In the genomic region with DNA sequence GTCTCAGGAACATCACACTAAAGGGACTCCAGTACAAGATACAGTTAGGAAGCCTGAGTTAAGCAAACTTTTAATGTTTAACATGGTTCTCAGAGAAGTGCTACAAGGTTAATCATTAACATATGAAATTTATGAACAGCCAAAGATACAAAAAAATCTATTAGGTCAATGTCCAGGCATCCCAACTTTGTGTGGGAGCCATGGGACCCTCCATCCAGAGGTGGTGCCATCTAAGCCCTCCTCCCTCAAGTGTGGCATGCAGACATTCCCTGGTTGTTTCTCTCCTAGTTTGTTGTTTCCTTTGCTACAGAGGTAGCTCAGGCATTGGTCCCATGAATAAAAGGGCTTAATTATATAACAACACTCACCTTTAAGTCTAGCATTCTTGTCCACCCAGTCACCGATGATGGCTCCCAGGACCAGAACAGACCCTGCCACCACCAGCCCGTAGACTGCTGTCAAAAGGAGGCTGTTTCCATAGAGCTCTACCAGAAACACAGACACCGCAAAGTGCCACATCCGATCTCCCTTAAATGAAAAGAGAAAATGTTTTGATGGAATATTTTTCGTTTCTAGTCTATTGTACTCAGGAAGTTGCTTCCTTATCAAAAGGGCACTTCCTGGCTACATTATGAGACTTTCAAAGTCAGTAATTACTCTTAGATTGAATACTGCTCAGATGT, we compare ENCODE assay signal across 12 cellular contexts. TPM values are rescaled to one million over a fixed set of nuclear protein-coding genes. Genes with fewer than 3 reads are reported as not detected.
A peak's percentile ranks its signal among the peaks of the same experiment; 100 is the strongest.
DNase-seq lines count a peak whose midpoint lies in the region; ATAC-seq, FAIRE-seq and TF ChIP-seq lines count a peak whose summit lies in the region.
"Had no signal": no experiment of that assay in that cellular context is flagged by ENCODE, and none has a peak within 500 bp of the region (broad histone marks: within the 10 kb centered on the region; RNA-seq: fewer than 3 reads in every experiment).

No MANE protein-coding gene starts in this region.

- H3K9me3 Mint-ChIP-seq in GM23338 = no peaks in the 10 kb centered on the region
- H3K9me3 Mint-ChIP-seq: activated CD4-positive, alpha-beta T cell treated with anti-CD3 and anti-CD28 coated beads, Interleukin-2, amount 10 ng/mL, durations not matched to agents 7 days and 5 days had no signal

- no peak overlapping the region for H2AFZ ChIP-seq in GM23338

- no peaks in the 10 kb centered on the region for H3K36me3 Mint-ChIP-seq in GM23338 (ENCODE audit: low read depth)

- H3K36me3 ChIP-seq in left lung = peaks cover 0 to 21% of the 10 kb centered on the region in 2 donors
- peaks cover 6% of the 10 kb centered on the region in 2 donors for H3K36me3 ChIP-seq in small intestine (ENCODE audit: control insufficient read depth in 2 of 2, insufficient read depth in 2 of 2, low read length in 2 of 2)
- H3K36me3 ChIP-seq in GM23338 (ENCODE audit: insufficient read depth) = no peaks in the 10 kb centered on the region

- H3K4me1 ChIP-seq in left lung (peaks cover 27 to 54% of the 10 kb centered on the region in 2 donors), small intestine (ENCODE audit: control insufficient read depth in 2 of 2, insufficient read depth in 1 of 2, low read depth in 1 of 2, low read length in 1 of 2) (peaks cover 0 to 14% of the 10 kb centered on the region in 2 donors), GM23338 (ENCODE audit: insufficient read depth) (peaks cover 2% of the 10 kb centered on the region)

- H4K20me1 ChIP-seq in GM23338 (replicated peaks; ENCODE audit: insufficient read depth) = peaks cover 8% of the 10 kb centered on the region; the same call in 1 of the 2 replicates

- H3K4me3 Mint-ChIP-seq in GM23338 = no peak overlapping the region
- H3K4me3 Mint-ChIP-seq: activated CD4-positive, alpha-beta T cell treated with anti-CD3 and anti-CD28 coated beads, Interleukin-2, amount 10 ng/mL, durations not matched to agents 7 days and 5 days had no signal

- H3K4me3 ChIP-seq in left lung (peak overlapping the region in 1 of 2 donors; percentile 5), small intestine (ENCODE audit: low read depth in 1 of 2, low read length in 2 of 2) (no peak overlapping the region), GM23338 (no peak overlapping the region)

- intact Hi-C loops in left lung (cut with DNase I) = no loop called here

- H3F3A ChIP-seq in GM23338 (replicated peaks; ENCODE audit: low read depth) = no peaks in the 10 kb centered on the region; the same call in 1 of the 2 replicates

- ATAC-seq in left lung (peak; percentile 56), GM23338 (no peak)

- no peak overlapping the region for H3K27ac Mint-ChIP-seq in GM23338
- H3K27ac Mint-ChIP-seq: activated CD4-positive, alpha-beta T cell treated with anti-CD3 and anti-CD28 coated beads, Interleukin-2, amount 10 ng/mL, durations not matched to agents 7 days and 5 days had no signal

- H3K27ac ChIP-seq in left lung (peak overlapping the region; percentile 65 to 72), small intestine (ENCODE audit: low read depth in 1 of 2, low read length in 1 of 2) (peak overlapping the region in 1 of 2 donors; percentile 60), GM23338 (ENCODE audit: low read depth) (no peak overlapping the region)

- H3K9me3 ChIP-seq in left lung = no peaks in the 10 kb centered on the region
- no peaks in the 10 kb centered on the region for H3K9me3 ChIP-seq in small intestine (ENCODE audit: control insufficient read depth, low read depth)

- no peaks in the 10 kb centered on the region for H3K27me3 ChIP-seq in left lung
- no peaks in the 10 kb centered on the region for H3K27me3 ChIP-seq in small intestine (ENCODE audit: control insufficient read depth in 2 of 2, insufficient read depth in 2 of 2, low read length in 2 of 2)
- H3K27me3 ChIP-seq in GM23338 (ENCODE audit: insufficient read depth) = peaks cover 69% of the 10 kb centered on the region

- FAIRE-seq in small intestine (lab: Jason Lieb, UNC) (no peak), urothelium cell line (lab: Jason Lieb, UNC) (no peak)

- H3K4me1 Mint-ChIP-seq in GM23338 = peaks cover 5% of the 10 kb centered on the region

- peaks cover 30% of the 10 kb centered on the region for H3K27me3 Mint-ChIP-seq in GM23338 (ENCODE audit: insufficient read depth, low read depth, poor library complexity)

- no peaks in the 10 kb centered on the region for H3K79me2 ChIP-seq in GM23338 (replicated peaks; ENCODE audit: insufficient read depth)

- no peaks in the 10 kb centered on the region for H3K9me2 ChIP-seq in GM23338 (ENCODE audit: insufficient read depth)

- 24 to 42% (median 41%) methylated on average over 5 of the region's 5 CpGs for WGBS in small intestine, 3 donors

- DNase-seq in HT-29 (ENCODE audit: low spot score) (peak; percentile 55), left lung (no peak), small intestine (peak; percentile 61), urothelium cell line (ENCODE audit: low spot score) (no peak), GM23338 (ENCODE audit: low spot score) (no peak), AML-193 (lab: John Stamatoyannopoulos, UW) (no peak)
- DNase-seq in central memory CD4-positive, alpha-beta T cell = peak; percentile 27
- DNase-seq: activated CD4-positive, alpha-beta T cell treated with anti-CD3 and anti-CD28 coated beads, Interleukin-2, amount 10 ng/mL, durations not matched to agents 7 days and 5 days; activated gamma-delta T cell treated with Interleukin-2 at 50 U/mL for 16 hours; cerebellar nuclear complex; NCI-H2171 treated with DMSO at 0.1 percent for 48 hours; stimulated activated naive CD4-positive, alpha-beta T cell treated with Interleukin-2 at 50 U/mL for 16 hours had no signal

- H3K4me2 ChIP-seq in GM23338 = no peak overlapping the region

- TF ChIP-seq CTCF in left lung (IDR thresholded peaks at IDR 0.05) = no peak
- TF ChIP-seq CTCF in GM23338 (conservative IDR thresholded peaks at IDR 0.05; ENCODE audit: low read depth in 2 of 2) = no peak

TF ChIP-seq in GM23338, 12 proteins besides CTCF, POLR2A, EP300 and RAD21 (continues in another document):
- TF ChIP-seq, protein P1, sequence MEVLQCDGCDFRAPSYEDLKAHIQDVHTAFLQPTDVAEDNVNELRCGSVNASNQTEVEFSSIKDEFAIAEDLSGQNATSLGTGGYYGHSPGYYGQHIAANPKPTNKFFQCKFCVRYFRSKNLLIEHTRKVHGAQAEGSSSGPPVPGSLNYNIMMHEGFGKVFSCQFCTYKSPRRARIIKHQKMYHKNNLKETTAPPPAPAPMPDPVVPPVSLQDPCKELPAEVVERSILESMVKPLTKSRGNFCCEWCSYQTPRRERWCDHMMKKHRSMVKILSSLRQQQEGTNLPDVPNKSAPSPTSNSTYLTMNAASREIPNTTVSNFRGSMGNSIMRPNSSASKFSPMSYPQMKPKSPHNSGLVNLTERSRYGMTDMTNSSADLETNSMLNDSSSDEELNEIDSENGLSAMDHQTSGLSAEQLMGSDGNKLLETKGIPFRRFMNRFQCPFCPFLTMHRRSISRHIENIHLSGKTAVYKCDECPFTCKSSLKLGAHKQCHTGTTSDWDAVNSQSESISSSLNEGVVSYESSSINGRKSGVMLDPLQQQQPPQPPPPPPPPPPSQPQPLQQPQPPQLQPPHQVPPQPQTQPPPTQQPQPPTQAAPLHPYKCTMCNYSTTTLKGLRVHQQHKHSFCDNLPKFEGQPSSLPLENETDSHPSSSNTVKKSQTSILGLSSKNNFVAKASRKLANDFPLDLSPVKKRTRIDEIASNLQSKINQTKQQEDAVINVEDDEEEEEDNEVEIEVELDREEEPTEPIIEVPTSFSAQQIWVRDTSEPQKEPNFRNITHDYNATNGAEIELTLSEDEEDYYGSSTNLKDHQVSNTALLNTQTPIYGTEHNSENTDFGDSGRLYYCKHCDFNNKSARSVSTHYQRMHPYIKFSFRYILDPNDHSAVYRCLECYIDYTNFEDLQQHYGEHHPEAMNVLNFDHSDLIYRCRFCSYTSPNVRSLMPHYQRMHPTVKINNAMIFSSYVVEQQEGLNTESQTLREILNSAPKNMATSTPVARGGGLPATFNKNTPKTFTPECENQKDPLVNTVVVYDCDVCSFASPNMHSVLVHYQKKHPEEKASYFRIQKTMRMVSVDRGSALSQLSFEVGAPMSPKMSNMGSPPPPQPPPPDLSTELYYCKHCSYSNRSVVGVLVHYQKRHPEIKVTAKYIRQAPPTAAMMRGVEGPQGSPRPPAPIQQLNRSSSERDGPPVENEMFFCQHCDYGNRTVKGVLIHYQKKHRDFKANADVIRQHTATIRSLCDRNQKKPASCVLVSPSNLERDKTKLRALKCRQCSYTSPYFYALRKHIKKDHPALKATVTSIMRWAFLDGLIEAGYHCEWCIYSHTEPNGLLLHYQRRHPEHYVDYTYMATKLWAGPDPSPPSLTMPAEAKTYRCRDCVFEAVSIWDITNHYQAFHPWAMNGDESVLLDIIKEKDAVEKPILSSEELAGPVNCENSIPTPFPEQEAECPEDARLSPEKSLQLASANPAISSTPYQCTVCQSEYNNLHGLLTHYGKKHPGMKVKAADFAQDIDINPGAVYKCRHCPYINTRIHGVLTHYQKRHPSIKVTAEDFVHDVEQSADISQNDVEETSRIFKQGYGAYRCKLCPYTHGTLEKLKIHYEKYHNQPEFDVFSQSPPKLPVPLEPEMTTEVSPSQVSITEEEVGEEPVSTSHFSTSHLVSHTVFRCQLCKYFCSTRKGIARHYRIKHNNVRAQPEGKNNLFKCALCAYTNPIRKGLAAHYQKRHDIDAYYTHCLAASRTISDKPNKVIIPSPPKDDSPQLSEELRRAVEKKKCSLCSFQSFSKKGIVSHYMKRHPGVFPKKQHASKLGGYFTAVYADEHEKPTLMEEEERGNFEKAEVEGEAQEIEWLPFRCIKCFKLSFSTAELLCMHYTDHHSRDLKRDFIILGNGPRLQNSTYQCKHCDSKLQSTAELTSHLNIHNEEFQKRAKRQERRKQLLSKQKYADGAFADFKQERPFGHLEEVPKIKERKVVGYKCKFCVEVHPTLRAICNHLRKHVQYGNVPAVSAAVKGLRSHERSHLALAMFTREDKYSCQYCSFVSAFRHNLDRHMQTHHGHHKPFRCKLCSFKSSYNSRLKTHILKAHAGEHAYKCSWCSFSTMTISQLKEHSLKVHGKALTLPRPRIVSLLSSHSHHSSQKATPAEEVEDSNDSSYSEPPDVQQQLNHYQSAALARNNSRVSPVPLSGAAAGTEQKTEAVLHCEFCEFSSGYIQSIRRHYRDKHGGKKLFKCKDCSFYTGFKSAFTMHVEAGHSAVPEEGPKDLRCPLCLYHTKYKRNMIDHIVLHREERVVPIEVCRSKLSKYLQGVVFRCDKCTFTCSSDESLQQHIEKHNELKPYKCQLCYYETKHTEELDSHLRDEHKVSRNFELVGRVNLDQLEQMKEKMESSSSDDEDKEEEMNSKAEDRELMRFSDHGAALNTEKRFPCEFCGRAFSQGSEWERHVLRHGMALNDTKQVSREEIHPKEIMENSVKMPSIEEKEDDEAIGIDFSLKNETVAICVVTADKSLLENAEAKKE (CRISPR knock-in tag; IDR thresholded peaks at IDR 0.05) = no peak

RNA-seq across cellular contexts. Expression of a gene that starts 5.7 kb away (rescaled TPM):
- 85.1 and 87.6 TPM in 2 replicates for total RNA-seq in HT-29 (2014; rRNA removed; shearing (Covaris generic))
- 100 to 1,000 TPM; 104 to 153 TPM for total RNA-seq in left lung
- 100 to 1,000 TPM in 1 of 3 donors, 10 to 100 TPM in 2; 72.6 to 212 (median 97.3) TPM for polyA plus RNA-seq in small intestine
- 0.70 TPM in 1 of 2 replicates, not detected in the other for total RNA-seq in GM23338 (2014; rRNA removed; shearing (Covaris generic))
- 0.08 and 0.10 TPM in 2 replicates for polyA plus RNA-seq in GM23338 (2016; fragmentation: Nextera tagmentation; extraction: Ambion mirVana)

Comparison
In these comparisons a context has a peak if more than half of its experiments do, and no peak if none do; other contexts are left out.
1. DNase-seq: peak in HT-29 (single experiment), central memory CD4-positive, alpha-beta T cell (single experiment) and small intestine (single experiment); none in left lung (0 of 2), urothelium cell line (single experiment), GM23338 (single experiment) and AML-193 (0 of 2).
2. RNA of a gene that starts 5.7 kb away (total RNA-seq): 104 to 153 TPM in left lung and 85.1 to 87.6 TPM in HT-29; 0.70 TPM in GM23338; every median in the first group is over 10 times any median in the second.